ENCODE assay signal across 20 cellular contexts in the genomic region with DNA sequence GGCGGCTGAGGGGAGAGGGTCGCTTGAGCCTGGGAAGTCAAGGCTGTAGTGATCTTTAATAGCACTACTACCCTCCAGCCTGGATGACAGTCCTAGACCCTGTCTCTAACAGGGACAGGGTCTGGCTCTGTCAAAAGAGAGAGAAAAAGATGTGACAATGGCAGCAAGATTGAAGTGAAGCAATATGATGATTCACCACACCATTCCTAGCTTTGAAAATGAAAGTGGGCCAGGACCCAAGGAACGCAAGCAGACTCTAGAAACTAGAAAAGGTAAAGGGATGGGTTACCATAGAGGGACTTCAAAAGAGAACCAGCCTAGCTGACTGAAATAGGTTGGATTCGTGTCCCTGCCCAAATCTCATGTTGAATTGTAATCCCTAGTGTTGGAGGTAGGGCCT.
DNase-seq lines count a peak whose midpoint lies in the region; ATAC-seq, FAIRE-seq and TF ChIP-seq lines count a peak whose summit lies in the region.
"Had no signal": no experiment of that assay in that cellular context is flagged by ENCODE, and none has a peak within 500 bp of the region (broad histone marks: within the 10 kb centered on the region; RNA-seq: fewer than 3 reads in every experiment).

No MANE protein-coding gene starts in this region.

- peaks cover 6% of the 10 kb centered on the region for H3K4me1 ChIP-seq in IMR-90 (ENCODE audit: control insufficient read depth, insufficient read depth, low read length)
- H3K4me1 ChIP-seq in adipocyte (ENCODE audit: control insufficient read depth, insufficient read depth, low read length), result no peaks in the 10 kb centered on the region
- H3K4me1 ChIP-seq in H1 (replicated peaks in 1 of 4; ENCODE audit: control insufficient read depth in 3 of 4, insufficient read depth in 4 of 4, low read length in 3 of 4), result peaks cover 0 to 5% (median 3%) of the 10 kb centered on the region in 4 experiments; a peak in 3 of 7 replicates
- peaks cover 7% of the 10 kb centered on the region for H3K4me1 ChIP-seq in mesenchymal stem cell (ENCODE audit: control insufficient read depth, insufficient read depth, low read depth, low read length)
- H3K4me1 ChIP-seq: BE2C, HAP-1 had no signal

- CTCF ChIA-PET in IMR-90 (lab: Yijun Ruan, JAX) (no interaction called here), H1 (lab: Charles Lee; ENCODE audit: partially characterized antibody) (no interaction called here)

- H4K20me1 ChIP-seq in IMR-90 (ENCODE audit: insufficient read depth, low read length) (no peaks in the 10 kb centered on the region), H1 (replicated peaks in 1 of 2; ENCODE audit: control insufficient read depth in 1 of 2, insufficient read depth in 2 of 2, low read length in 2 of 2) (no peaks in the 10 kb centered on the region)

- FAIRE-seq in H1 (lab: Jason Lieb, UNC), result peak; percentile 7
- FAIRE-seq: A204.1, D721Med, G401.6, GM12891 had no signal

- peak; percentile 16 for DNase-seq in IMR-90
- DNase-seq in adipocyte (ENCODE audit: low read depth), result peak; percentile 25
- DNase-seq in H1 (ENCODE audit: low read depth in 1 of 2, low spot score in 2 of 2), result no peak
- no peak for DNase-seq in mesenchymal stem cell
- no peak for DNase-seq in amniotic stem cell (lab: John Stamatoyannopoulos, UW)
- DNase-seq: ACHN; BE2C; C1 segment of cervical spinal cord; CD4-positive, CD25-positive, alpha-beta regulatory T cell; CD8-positive, alpha-beta memory T cell; COR-L47; GOT3 had no signal

- H3K4me2 ChIP-seq in IMR-90 (ENCODE audit: low read depth, low read length) (peak overlapping the region; percentile 23; the same call in 1 of the 2 replicates), H1 (ENCODE audit: insufficient read depth in 1 of 2, low read depth in 2 of 2, low read length in 2 of 2) (no peak overlapping the region), mesenchymal stem cell (ENCODE audit: low read length, poor library complexity, severe bottlenecking) (no peak overlapping the region)
- H3K4me2 ChIP-seq: KMS-11 had no signal

- no peak overlapping the region for H4K8ac ChIP-seq in IMR-90 (ENCODE audit: low read depth in 2 of 2, low read length in 2 of 2)
- H4K8ac ChIP-seq in H1 (ENCODE audit: extremely low read depth, insufficient read depth, low read length), result no peak overlapping the region; the same call in 1 of the 2 replicates
- no peak overlapping the region for H4K8ac ChIP-seq in mesenchymal stem cell (ENCODE audit: low read length)

- H2BK20ac ChIP-seq in IMR-90 (ENCODE audit: low read depth, low read length) (peak overlapping the region; percentile 9; the same call in 1 of the 2 replicates), H1 (ENCODE audit: low read length) (no peak overlapping the region)

- no peak for TF ChIP-seq CTCF in IMR-90 (conservative IDR thresholded peaks at IDR 0.05; ENCODE audit: low read depth, low read length)
- no peak for TF ChIP-seq CTCF in H1 (IDR thresholded peaks at IDR 0.05; ENCODE audit: control extremely low read depth in 1 of 3, insufficient read depth in 1 of 3, low read depth in 1 of 3, low read length in 3 of 3)

- H3K27ac ChIP-seq in IMR-90 (ENCODE audit: insufficient read depth, low read length) (no peak overlapping the region), H1 (ENCODE audit: low read depth, low read length) (no peak overlapping the region), mesenchymal stem cell (ENCODE audit: low read length, poor library complexity, severe bottlenecking) (no peak overlapping the region)
- H3K27ac ChIP-seq: KMS-11 had no signal

- H3K23me2 ChIP-seq in H1 (ENCODE audit: low read depth, low read length), result no peaks in the 10 kb centered on the region

- H3K36me3 ChIP-seq in IMR-90 (ENCODE audit: control insufficient read depth, insufficient read depth, low read length) (no peaks in the 10 kb centered on the region), adipocyte (ENCODE audit: control insufficient read depth, insufficient read depth, low read length, severe bottlenecking) (no peaks in the 10 kb centered on the region), H1 (ENCODE audit: control insufficient read depth in 2 of 4, insufficient read depth in 4 of 4, low read length in 3 of 4) (no peaks in the 10 kb centered on the region), mesenchymal stem cell (ENCODE audit: control insufficient read depth in 1 of 2, insufficient read depth in 2 of 2, low read depth in 1 of 2, low read length in 2 of 2) (no peaks in the 10 kb centered on the region)
- H3K36me3 ChIP-seq: BE2C, HAP-1 had no signal

- TF ChIP-seq EP300 in H1 (IDR thresholded peaks at IDR 0.05; ENCODE audit: borderline replicate concordance in 1 of 2, low read depth in 2 of 2, low read length in 2 of 2), result no peak

- H2BK15ac ChIP-seq in IMR-90 (ENCODE audit: low read depth, low read length) (no peak overlapping the region), H1 (ENCODE audit: low read length) (no peak overlapping the region), mesenchymal stem cell (ENCODE audit: low read depth, poor library complexity, severe bottlenecking) (no peak overlapping the region)

- H3K27me3 ChIP-seq in IMR-90 (ENCODE audit: control insufficient read depth, insufficient read depth, low read length) (no peaks in the 10 kb centered on the region), adipocyte (replicated peaks; ENCODE audit: control insufficient read depth, insufficient read depth, low read length) (no peaks in the 10 kb centered on the region), H1 (replicated peaks in 1 of 4; ENCODE audit: control insufficient read depth in 3 of 4, extremely low read depth in 1 of 4, insufficient read depth in 3 of 4, low read length in 3 of 4) (no peaks in the 10 kb centered on the region), mesenchymal stem cell (ENCODE audit: control insufficient read depth in 1 of 2, insufficient read depth in 1 of 2, low read length in 2 of 2) (no peaks in the 10 kb centered on the region)
- H3K27me3 ChIP-seq: BE2C had no signal

- dilution Hi-C loops in IMR-90 (cut with HindIII; ENCODE audit: low sequenced_read_pairs, unreplicated experiment), result no loop called here

- TF ChIP-seq POLR2A in IMR-90 (IDR thresholded peaks at IDR 0.05; ENCODE audit: low read depth, low read length), result no peak
- TF ChIP-seq POLR2A in H1 (IDR thresholded peaks at IDR 0.05; ENCODE audit: control extremely low read depth in 1 of 2, low read depth in 2 of 2, low read length in 2 of 2), result no peak

- in situ Hi-C loops in IMR-90 (cut with MboI; ENCODE audit: low sequenced_read_pairs), result no loop called here

- intact Hi-C loops in IMR-90 (cut with micrococcal nuclease), result no loop called here

- H3K79me1 ChIP-seq in IMR-90 (ENCODE audit: low read depth in 1 of 2, low read length in 2 of 2), result no peaks in the 10 kb centered on the region
- no peaks in the 10 kb centered on the region for H3K79me1 ChIP-seq in H1 (ENCODE audit: low read depth, low read length)
- H3K79me1 ChIP-seq in mesenchymal stem cell (replicated peaks; ENCODE audit: low read length, poor library complexity, severe bottlenecking), result no peaks in the 10 kb centered on the region

- ATAC-seq in IMR-90 (ENCODE audit: low read depth) (no peak), GM19397 (IDR thresholded peaks at IDR 0.05; ENCODE audit: unreplicated experiment) (no peak), GM21717 (IDR thresholded peaks at IDR 0.05; ENCODE audit: unreplicated experiment) (no peak)

- no peak overlapping the region for H4K91ac ChIP-seq in IMR-90 (ENCODE audit: insufficient read depth, low read depth, low read length)
- no peak overlapping the region for H4K91ac ChIP-seq in H1 (replicated peaks; ENCODE audit: insufficient read length, low read length)
- no peak overlapping the region for H4K91ac ChIP-seq in mesenchymal stem cell (ENCODE audit: low read length)

- H3K23ac ChIP-seq in IMR-90 (ENCODE audit: low read depth, low read length) (no peak overlapping the region), H1 (ENCODE audit: insufficient read length) (no peak overlapping the region), mesenchymal stem cell (ENCODE audit: low read length in 2 of 2) (no peak overlapping the region)

- H3K9me3 ChIP-seq in IMR-90 (ENCODE audit: control insufficient read depth, insufficient read depth, low read length) (peaks cover 3% of the 10 kb centered on the region), adipocyte (ENCODE audit: control insufficient read depth, low read length) (no peaks in the 10 kb centered on the region), H1 (ENCODE audit: insufficient read depth in 2 of 2, low read depth in 1 of 2, low read length in 1 of 2) (no peaks in the 10 kb centered on the region), mesenchymal stem cell (ENCODE audit: control insufficient read depth, low read length) (peaks cover 7% of the 10 kb centered on the region)
- H3K9me3 ChIP-seq: BE2C, HAP-1 had no signal

- no peak overlapping the region for H3K14ac ChIP-seq in IMR-90 (replicated peaks; ENCODE audit: low read depth, low read length)
- H3K14ac ChIP-seq in H1 (ENCODE audit: insufficient read length), result no peak overlapping the region
- H3K14ac ChIP-seq in mesenchymal stem cell (ENCODE audit: low read length in 2 of 2), result no peak overlapping the region

- H3K79me2 ChIP-seq in H1 (ENCODE audit: control insufficient read depth in 1 of 2, insufficient read depth in 2 of 2, low read length in 2 of 2), result no peaks in the 10 kb centered on the region

- H3K4me3 ChIP-seq in IMR-90 (ENCODE audit: insufficient read depth, low read depth, low read length) (no peak overlapping the region), adipocyte (ENCODE audit: low read length) (peak overlapping the region; percentile 1), H1 (ENCODE audit: extremely low read depth in 1 of 4, insufficient read depth in 2 of 4, low read depth in 3 of 4, low read length in 4 of 4) (no peak overlapping the region), mesenchymal stem cell (ENCODE audit: insufficient read depth in 1 of 2, low read depth in 1 of 2, low read length in 2 of 2) (no peak overlapping the region)
- H3K4me3 ChIP-seq: HAP-1 had no signal

- H3K56ac ChIP-seq in IMR-90 (ENCODE audit: extremely low read depth, insufficient read depth, low read length) (no peak overlapping the region), H1 (replicated peaks; ENCODE audit: insufficient read length, low read depth, low read length) (no peak overlapping the region)

- H2BK12ac ChIP-seq in H1 (ENCODE audit: low read depth, low read length) (no peak overlapping the region), mesenchymal stem cell (ENCODE audit: low read length in 2 of 2) (no peak overlapping the region)

- H2AK5ac ChIP-seq in IMR-90 (ENCODE audit: low read depth, low read length), result no peak overlapping the region; the same call in 1 of the 2 replicates
- H2AK5ac ChIP-seq in H1 (ENCODE audit: low read depth, low read length), result no peak overlapping the region
- peak overlapping the region; percentile 14 for H2AK5ac ChIP-seq in mesenchymal stem cell (ENCODE audit: low read length, severe bottlenecking)

- H2AFZ ChIP-seq in IMR-90 (replicated peaks; ENCODE audit: low read length, poor library complexity), result no peak overlapping the region
- H2AFZ ChIP-seq in H1 (ENCODE audit: low read length), result no peak overlapping the region
- H2AFZ ChIP-seq in mesenchymal stem cell (ENCODE audit: low read depth, low read length), result no peak overlapping the region

- no peak overlapping the region for H2AK9ac ChIP-seq in IMR-90 (replicated peaks; ENCODE audit: low read depth, low read length, poor library complexity)

- H3K18ac ChIP-seq in IMR-90 (ENCODE audit: low read depth, low read length) (no peak overlapping the region; the same call in 1 of the 2 replicates), H1 (ENCODE audit: extremely low read depth, low read length) (no peak overlapping the region), mesenchymal stem cell (ENCODE audit: low read depth in 1 of 2, low read length in 2 of 2) (no peak overlapping the region)

- H3K9me1 ChIP-seq in IMR-90 (ENCODE audit: insufficient read depth, low read length), result 0 out of 2 replicates have a peak, but pooled peaks cover 2% of the 10 kb centered on the region

- BruUV-seq in IMR-90 (replicated peaks; lab: Mats Ljungman, UMichigan), result no TSS peak

- TF ChIP-seq RAD21 in IMR-90 (IDR thresholded peaks at IDR 0.05; ENCODE audit: low read length), result no peak
- no peak for TF ChIP-seq RAD21 in H1 (IDR thresholded peaks at IDR 0.05 in 1 of 2, conservative IDR thresholded peaks at IDR 0.05 in 1 of 2; ENCODE audit: low read depth in 2 of 2, low read length in 2 of 2)

- H3K9ac ChIP-seq in IMR-90 (ENCODE audit: low read depth, low read length) (no peak overlapping the region), adipocyte (ENCODE audit: low read length) (no peak overlapping the region), H1 (replicated peaks in 1 of 4; ENCODE audit: extremely low read depth in 1 of 4, low read depth in 3 of 4, low read length in 3 of 4) (no peak overlapping the region), mesenchymal stem cell (ENCODE audit: low read length) (no peak overlapping the region)
- H3K9ac ChIP-seq: KMS-11 had no signal

- no CpG with 5 or more reads among the region's 4 CpGs for WGBS in IMR-90 (ENCODE audit: extremely low coverage in 2 of 2, insufficient read length in 1 of 2), 2 experiments
- WGBS in H1 (ENCODE audit: extremely low coverage in 1 of 2, insufficient coverage in 1 of 2, insufficient read length in 1 of 2, insufficient replicate concordance in 2 of 2, low coverage in 1 of 2, low lambda C conversion rate in 2 of 2, missing lambda C conversion rate in 1 of 2), 2 experiments, result 87% methylated on average over 4 of the region's 4 CpGs; no CpG with 5 or more reads in 1 of the 2 experiments
- 93% methylated on average over 3 of the region's 4 CpGs for WGBS in mesenchymal stem cell

- no peak overlapping the region for H4K5ac ChIP-seq in IMR-90 (ENCODE audit: low read depth, low read length)
- no peak overlapping the region for H4K5ac ChIP-seq in H1 (ENCODE audit: insufficient read length, low read depth, low read length)

- H2BK5ac ChIP-seq in IMR-90 (ENCODE audit: low read depth, low read length, poor library complexity, severe bottlenecking) (no peak overlapping the region), H1 (ENCODE audit: low read depth, low read length) (no peak overlapping the region; the same call in 1 of the 2 replicates), mesenchymal stem cell (ENCODE audit: low read depth, low read length, poor library complexity, severe bottlenecking) (no peak overlapping the region)

- H3K4ac ChIP-seq in IMR-90 (ENCODE audit: low read depth, low read length), result peak overlapping the region; percentile 38; the same call in 1 of the 2 replicates
- H3K4ac ChIP-seq in H1 (replicated peaks; ENCODE audit: insufficient read length, low read depth, low read length), result no peak overlapping the region
- H3K4ac ChIP-seq in mesenchymal stem cell (ENCODE audit: low read depth in 1 of 2, low read length in 2 of 2), result no peak overlapping the region

- H2BK120ac ChIP-seq in IMR-90 (ENCODE audit: low read depth, low read length), result 0 out of 2 replicates have a peak overlapping the region, but pooled peaks have one; percentile 51
- no peak overlapping the region for H2BK120ac ChIP-seq in H1 (replicated peaks; ENCODE audit: low read depth, low read length)
- no peak overlapping the region for H2BK120ac ChIP-seq in mesenchymal stem cell (ENCODE audit: low read depth, low read length)

- POLR2A ChIA-PET in IMR-90 (lab: Charles Lee; ENCODE audit: unreplicated experiment) (no interaction called here), H1 (lab: Charles Lee; ENCODE audit: partially characterized antibody) (no interaction called here)

Comparison
In these comparisons a context has a peak if more than half of its experiments do, and no peak if none do; other contexts are left out.
1. DNase-seq: peak in IMR-90 (single experiment) and adipocyte (single experiment); none in H1 (0 of 2), mesenchymal stem cell (single experiment) and amniotic stem cell (single experiment).